ENCODE assay signal across 12 cellular contexts in the genomic region with DNA sequence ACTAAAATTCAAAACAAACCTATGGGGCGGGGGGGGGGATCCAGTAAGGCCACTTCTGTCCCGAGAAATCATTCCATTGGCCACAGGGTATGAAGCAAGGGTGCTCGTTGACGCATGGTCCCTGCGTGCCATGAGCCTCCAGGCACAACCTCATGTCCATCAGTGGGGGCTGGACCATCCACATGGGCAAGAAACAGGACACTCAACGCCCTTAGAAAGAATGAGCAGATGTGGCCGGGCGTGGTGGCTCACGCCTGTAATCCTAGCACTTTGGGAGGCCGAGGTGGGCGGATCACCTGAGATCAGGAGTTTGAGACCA. TPM values are rescaled to one million over a fixed set of nuclear protein-coding genes. Genes with fewer than 3 reads are reported as not detected.
DNase-seq lines count a peak whose midpoint lies in the region; ATAC-seq and TF ChIP-seq lines count a peak whose summit lies in the region.
"Had no signal": no experiment of that assay in that cellular context is flagged by ENCODE, and none has a peak within 500 bp of the region (broad histone marks: within the 10 kb centered on the region; RNA-seq: fewer than 3 reads in every experiment).

No MANE protein-coding gene starts in this region.

- H3K9me3 ChIP-seq in tibial nerve: no peaks in the 10 kb centered on the region

- no peaks in the 10 kb centered on the region for H3K9me3 Mint-ChIP-seq in activated CD8-positive, alpha-beta memory T cell treated with anti-CD3 and anti-CD28 coated beads, Interleukin-2, amount 10 ng/mL, durations not matched to agents 7 days and 5 days (ENCODE audit: low read depth)
- H3K9me3 Mint-ChIP-seq in chondrocyte (ENCODE audit: low read depth): no peaks in the 10 kb centered on the region
- H3K9me3 Mint-ChIP-seq in mesothelial cell of epicardium: no peaks in the 10 kb centered on the region
- H3K9me3 Mint-ChIP-seq: activated T-cell treated with anti-CD3 and anti-CD28 coated beads, Interleukin-2, amount 50 U/mL, for 4 hours; endodermal cell had no signal

- CTCF ChIA-PET in activated CD8-positive, alpha-beta memory T cell treated with anti-CD3 and anti-CD28 coated beads, Interleukin-2, amount 10 ng/mL, durations not matched to agents 7 days and 5 days (lab: Charles Lee): interaction anchor here (1.4 kb wide), 1 partner anchor 9 kb away, joined by 3 read pairs; no protein-coding TSS in a partner anchor

- no peaks in the 10 kb centered on the region for H3K36me3 ChIP-seq in tibial nerve

- peaks cover 0 to 27% (median 17%) of the 10 kb centered on the region in 4 donors for H3K4me1 ChIP-seq in tibial nerve

- TF ChIP-seq POLR2A in tibial nerve (IDR thresholded peaks at IDR 0.05): no peak

- WGBS in tibial nerve, 2 donors: 66 to 69% methylated on average over 11 of the region's 11 CpGs

- TF ChIP-seq EP300 in tibial nerve (IDR thresholded peaks at IDR 0.05): no peak

- H3K27ac Mint-ChIP-seq in activated CD8-positive, alpha-beta memory T cell treated with anti-CD3 and anti-CD28 coated beads, Interleukin-2, amount 10 ng/mL, durations not matched to agents 7 days and 5 days: peak overlapping the region; percentile 79
- H3K27ac Mint-ChIP-seq in chondrocyte (ENCODE audit: unreplicated experiment): peak overlapping the region; percentile 75
- peak overlapping the region; percentile 91 for H3K27ac Mint-ChIP-seq in mesothelial cell of epicardium

- TF ChIP-seq CTCF in chondrocyte (IDR thresholded peaks at IDR 0.05) (no peak), mesothelial cell of epicardium (IDR thresholded peaks at IDR 0.05; ENCODE audit: unreplicated experiment) (no peak), tibial nerve (IDR thresholded peaks at IDR 0.05) (no peak)

- H3K27me3 ChIP-seq in tibial nerve: no peaks in the 10 kb centered on the region

- peaks cover 23% of the 10 kb centered on the region for H3K4me1 Mint-ChIP-seq in activated CD8-positive, alpha-beta memory T cell treated with anti-CD3 and anti-CD28 coated beads, Interleukin-2, amount 10 ng/mL, durations not matched to agents 7 days and 5 days
- H3K4me1 Mint-ChIP-seq in chondrocyte (ENCODE audit: low read depth) (peaks cover 33% of the 10 kb centered on the region), mesothelial cell of epicardium (peaks cover 19% of the 10 kb centered on the region)
- H3K4me1 Mint-ChIP-seq: endodermal cell had no signal

- no peaks in the 10 kb centered on the region for H3K36me3 Mint-ChIP-seq in activated CD8-positive, alpha-beta memory T cell treated with anti-CD3 and anti-CD28 coated beads, Interleukin-2, amount 10 ng/mL, durations not matched to agents 7 days and 5 days
- peaks cover 8% of the 10 kb centered on the region for H3K36me3 Mint-ChIP-seq in chondrocyte (ENCODE audit: low read depth)
- H3K36me3 Mint-ChIP-seq in mesothelial cell of epicardium: peaks cover 7% of the 10 kb centered on the region

- peak overlapping the region in 3 of 4 donors; percentile 55 to 82 (median 71) for H3K27ac ChIP-seq in tibial nerve

- peaks cover 2% of the 10 kb centered on the region for H3K27me3 Mint-ChIP-seq in activated CD8-positive, alpha-beta memory T cell treated with anti-CD3 and anti-CD28 coated beads, Interleukin-2, amount 10 ng/mL, durations not matched to agents 7 days and 5 days
- H3K27me3 Mint-ChIP-seq in chondrocyte (ENCODE audit: low read depth) (no peaks in the 10 kb centered on the region), mesothelial cell of epicardium (ENCODE audit: low read depth) (no peaks in the 10 kb centered on the region)

- H3K4me3 Mint-ChIP-seq in activated CD8-positive, alpha-beta memory T cell treated with anti-CD3 and anti-CD28 coated beads, Interleukin-2, amount 10 ng/mL, durations not matched to agents 7 days and 5 days: peak overlapping the region; percentile 49
- H3K4me3 Mint-ChIP-seq in chondrocyte (ENCODE audit: unreplicated experiment) (no peak overlapping the region), mesothelial cell of epicardium (no peak overlapping the region)
- H3K4me3 Mint-ChIP-seq: endodermal cell had no signal

- no peak overlapping the region for H3K4me3 ChIP-seq in tibial nerve
- H3K4me3 ChIP-seq: smooth muscle cell had no signal

- ATAC-seq in activated CD8-positive, alpha-beta memory T cell treated with anti-CD3 and anti-CD28 coated beads, Interleukin-2, amount 10 ng/mL, durations not matched to agents 7 days and 5 days: no peak

- no peak for DNase-seq in activated CD8-positive, alpha-beta memory T cell treated with anti-CD3 and anti-CD28 coated beads, Interleukin-2, amount 10 ng/mL, durations not matched to agents 7 days and 5 days
- no peak for DNase-seq in activated CD8-positive, alpha-beta memory T cell treated with anti-CD3 and anti-CD28 coated beads for 24 hours
- DNase-seq in chondrocyte (ENCODE audit: low spot score) (no peak), mesothelial cell of epicardium (ENCODE audit: low spot score in 2 of 2, unreplicated experiment in 2 of 2) (no peak), tibial nerve (ENCODE audit: low spot score in 2 of 2) (no peak), DMS153 treated with DMSO at 0.1 percent for 48 hours (lab: John Stamatoyannopoulos, UW; ENCODE audit: unreplicated experiment) (no peak), AML-193 (lab: John Stamatoyannopoulos, UW) (no peak)
- no peak for DNase-seq in activated CD4-positive, alpha-beta T cell treated with anti-CD3 and anti-CD28 coated beads, Interleukin-2, amount 50 U/mL, for 4 hours
- DNase-seq: activated T-cell treated with anti-CD3 and anti-CD28 coated beads, Interleukin-2, amount 50 U/mL, for 4 hours; endodermal cell; NCI-H2107 had no signal

RNA-seq across cellular contexts. Expression of gene TGM2, which starts 12.1 kb away (rescaled TPM):
- under 1 TPM; 0.35 TPM for total RNA-seq in activated CD8-positive, alpha-beta memory T cell treated with anti-CD3 and anti-CD28 coated beads, Interleukin-2, amount 10 ng/mL, durations not matched to agents 7 days and 5 days
- total RNA-seq in chondrocyte (7.1 to 22.3 TPM (median 17.7 TPM) in 3 replicates), mesothelial cell of epicardium (32.4 to 35.7 TPM (median 35.3 TPM) in 3 replicates), tibial nerve (10 to 100 TPM; 17.0 to 87.6 (median 55.8) TPM)
